Comparison of ENCODE assay signal across 30 cellular contexts in the genomic region with DNA sequence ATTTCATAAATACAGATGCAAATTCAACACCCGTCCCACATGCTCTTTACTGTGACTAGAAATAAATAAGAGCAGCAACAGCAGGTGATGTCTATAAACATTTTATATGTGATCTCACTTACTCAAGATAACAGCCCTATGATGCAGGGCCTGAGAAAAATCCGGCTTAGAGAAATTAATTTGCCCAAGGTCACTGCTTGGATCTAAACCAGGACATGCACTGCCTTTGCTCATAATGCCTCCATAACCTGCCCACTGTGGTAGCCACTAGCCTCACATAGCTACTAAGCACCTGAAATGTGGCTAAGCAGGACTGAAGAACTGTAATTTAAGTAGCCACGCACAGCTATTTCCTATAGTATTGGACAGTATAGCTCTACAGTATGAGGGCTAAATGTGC.
A peak's percentile ranks its signal among the peaks of the same experiment; 100 is the strongest.
DNase-seq lines count a peak whose midpoint lies in the region; ATAC-seq and TF ChIP-seq lines count a peak whose summit lies in the region.
"Had no signal": no experiment of that assay in that cellular context is flagged by ENCODE, and none has a peak within 500 bp of the region (broad histone marks: within the 10 kb centered on the region; RNA-seq: fewer than 3 reads in every experiment).

No MANE protein-coding gene starts in this region.

- no peaks in the 10 kb centered on the region for H3K9me3 Mint-ChIP-seq in immature natural killer cell
- H3K9me3 Mint-ChIP-seq: activated T-helper 17 cell treated with anti-CD3 and anti-CD28 coated beads, Interleukin-2, amount 50 U/mL, for 72 hours; nephron progenitor cell; WTC11 had no signal

- H3K4me1 ChIP-seq in left ventricle myocardium inferior (peaks cover 85% of the 10 kb centered on the region), psoas muscle (peaks cover 27% of the 10 kb centered on the region), transverse colon (peaks cover 9 to 42% (median 11%) of the 10 kb centered on the region in 4 donors)
- H3K4me1 ChIP-seq: colonic mucosa, parathyroid adenoma had no signal

- in situ Hi-C loops in transverse colon (cut with MboI; ENCODE audit: low pct_ligation_motif_present in 1 of 4, low pct_unique_long_range_greater_than_20kb in 1 of 4, low sequenced_read_pairs in 3 of 4) = no loop called here

- ATAC-seq in left ventricle myocardium superior = no peak
- peak in 1 of 4 donors; percentile 11 for ATAC-seq in psoas muscle
- ATAC-seq in GM21619 (IDR thresholded peaks at IDR 0.05; ENCODE audit: unreplicated experiment) = no peak
- ATAC-seq: A549; activated T-helper 17 cell treated with anti-CD3 and anti-CD28 coated beads, Interleukin-2, amount 50 U/mL, for 72 hours; K562; Panc1; WTC11 had no signal

- 55 to 75% (median 60%) methylated on average over 3 of the region's 3 CpGs for WGBS in psoas muscle, 3 donors
- 61% methylated on average over 3 of the region's 3 CpGs; no CpG with 5 or more reads in 1 of the 2 donors for WGBS in transverse colon (ENCODE audit: low coverage in 1 of 2), 2 donors

- TF ChIP-seq CTCF in left ventricle myocardium inferior (IDR thresholded peaks at IDR 0.05; ENCODE audit: borderline replicate concordance) (no peak), psoas muscle (IDR thresholded peaks at IDR 0.05) (no peak), transverse colon (IDR thresholded peaks at IDR 0.05) (no peak)

- H3K27me3 ChIP-seq in left ventricle myocardium inferior (ENCODE audit: low read depth) = no peaks in the 10 kb centered on the region
- H3K27me3 ChIP-seq in psoas muscle (ENCODE audit: insufficient read depth in 3 of 3, low read length in 2 of 3) = no peaks in the 10 kb centered on the region
- no peaks in the 10 kb centered on the region for H3K27me3 ChIP-seq in transverse colon
- H3K27me3 ChIP-seq: colonic mucosa, SJCRH30, tibial artery had no signal

- H3K27ac ChIP-seq in left ventricle myocardium inferior (replicated peaks) (peak overlapping the region; percentile 83), psoas muscle (peak overlapping the region; percentile 56), transverse colon (peak overlapping the region; percentile 48 to 69 (median 56))
- H3K27ac ChIP-seq: A549, colonic mucosa, parathyroid adenoma, SJCRH30, tibial artery had no signal

- peaks cover 84 to 95% of the 10 kb centered on the region in 2 donors for H3K4me1 Mint-ChIP-seq in immature natural killer cell

- H3K9me3 ChIP-seq in left ventricle myocardium inferior (replicated peaks) (no peaks in the 10 kb centered on the region), psoas muscle (no peaks in the 10 kb centered on the region), transverse colon (no peaks in the 10 kb centered on the region)
- H3K9me3 ChIP-seq: A549, colonic mucosa, SJCRH30, tibial artery had no signal

- TF ChIP-seq EP300 in transverse colon (IDR thresholded peaks at IDR 0.05; ENCODE audit: low read depth) = no peak

- H3K4me3 Mint-ChIP-seq in immature natural killer cell = no peak overlapping the region
- H3K4me3 Mint-ChIP-seq: activated T-helper 17 cell treated with anti-CD3 and anti-CD28 coated beads, Interleukin-2, amount 50 U/mL, for 72 hours; nephron progenitor cell; WTC11 had no signal

- H3K27ac Mint-ChIP-seq in immature natural killer cell = peak overlapping the region; percentile 18 to 87 (median 56)
- H3K27ac Mint-ChIP-seq: activated T-helper 17 cell treated with anti-CD3 and anti-CD28 coated beads, Interleukin-2, amount 50 U/mL, for 72 hours; nephron progenitor cell; WTC11 had no signal

- H3K4me3 ChIP-seq in left ventricle myocardium inferior = no peak overlapping the region
- no peak overlapping the region for H3K4me3 ChIP-seq in psoas muscle
- H3K4me3 ChIP-seq in transverse colon = no peak overlapping the region
- H3K4me3 ChIP-seq: A549, colonic mucosa, K562, SJCRH30, tibial artery had no signal

- H3K36me3 ChIP-seq in left ventricle myocardium inferior (no peaks in the 10 kb centered on the region), psoas muscle (ENCODE audit: insufficient read depth in 1 of 2, low read depth in 1 of 2) (no peaks in the 10 kb centered on the region), transverse colon (no peaks in the 10 kb centered on the region)
- H3K36me3 ChIP-seq: colonic mucosa, SJCRH30, tibial artery had no signal

- peaks cover 0 to 22% (median 10%) of the 10 kb centered on the region in 3 donors for H3K27me3 Mint-ChIP-seq in immature natural killer cell (ENCODE audit: low read depth in 3 of 3)
- H3K27me3 Mint-ChIP-seq: activated T-helper 17 cell treated with anti-CD3 and anti-CD28 coated beads, Interleukin-2, amount 50 U/mL, for 72 hours had no signal

- peaks cover 0 to 35% (median 4%) of the 10 kb centered on the region in 3 donors for H3K36me3 Mint-ChIP-seq in immature natural killer cell
- H3K36me3 Mint-ChIP-seq: WTC11 had no signal

- DNase-seq in left ventricle myocardium inferior = no peak
- DNase-seq in left ventricle myocardium superior = no peak
- no peak for DNase-seq in immature natural killer cell
- no peak for DNase-seq in psoas muscle
- no peak for DNase-seq in transverse colon
- DNase-seq in GF-D8 (lab: John Stamatoyannopoulos, UW) = no peak
- no peak for DNase-seq in T1000 (lab: John Stamatoyannopoulos, UW)
- DNase-seq: activated naive CD4-positive, alpha-beta T cell treated with anti-CD3 and anti-CD28 coated beads, Interleukin-2, amount 50 U/mL, for 16 hours; colonic mucosa; DMS153; effector memory CD4-positive, alpha-beta T cell; foreskin melanocyte; HCEC 1CT; hippocampal formation; MM.1S; NCI-H1417 treated with DMSO at 0.1 percent for 48 hours; NCI-H2081 treated with DMSO at 0.1 percent for 48 hours; NCI-H226; NCI-H69; nephron progenitor cell; SJCRH30; stimulated activated naive CD4-positive, alpha-beta T cell treated with Interleukin-2 at 50 U/mL for 16 hours had no signal

- TF ChIP-seq POLR2A in transverse colon (IDR thresholded peaks at IDR 0.05) = no peak

- intact Hi-C loops in left ventricle myocardium inferior (cut with micrococcal nuclease) (no loop called here), left ventricle myocardium superior (cut with micrococcal nuclease) (no loop called here), psoas muscle (cut with DNase I) (no loop called here), transverse colon (cut with DNase I; ENCODE audit: low total_unique reads) (loop anchor here (10.0 kb wide), 1 partner anchor 129 kb away; a partner anchor contains a TSS)
